23 cellular contexts compared by ENCODE assay signal in the genomic region with DNA sequence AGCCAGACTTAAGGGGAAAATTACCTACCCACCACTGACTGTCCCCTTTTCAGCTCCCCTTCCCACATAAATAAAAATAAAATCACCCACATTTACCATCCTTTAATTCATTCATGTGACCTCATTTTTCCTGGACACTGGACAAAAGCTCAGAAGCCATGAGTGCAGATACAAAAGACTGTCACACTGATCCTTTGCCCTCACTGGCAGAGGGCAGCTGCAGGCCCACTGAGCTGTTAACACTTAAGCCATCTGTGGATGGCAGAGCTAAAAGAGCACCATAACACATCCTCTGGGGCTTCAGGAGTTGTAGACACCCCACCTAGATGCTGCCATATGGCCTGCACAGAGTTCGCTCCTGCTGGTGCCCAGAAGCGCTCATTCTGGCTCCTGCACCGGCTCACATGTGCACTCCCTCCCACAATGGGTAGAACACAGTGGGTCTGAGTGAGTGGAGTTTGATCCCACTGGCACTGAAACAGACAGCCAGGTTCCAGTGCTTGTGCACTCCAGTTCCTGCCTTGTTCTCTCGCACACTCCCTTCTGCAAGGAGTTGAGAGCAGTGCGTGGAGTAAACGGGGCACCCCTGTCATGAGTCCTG. TPM values are rescaled to one million over a fixed set of nuclear protein-coding genes. Genes with fewer than 3 reads are reported as not detected.
DNase-seq lines count a peak whose midpoint lies in the region; ATAC-seq, FAIRE-seq and TF ChIP-seq lines count a peak whose summit lies in the region.
"Had no signal": no experiment of that assay in that cellular context is flagged by ENCODE, and none has a peak within 500 bp of the region (broad histone marks: within the 10 kb centered on the region; RNA-seq: fewer than 3 reads in every experiment).

No MANE protein-coding gene starts in this region.

- H3K79me1 ChIP-seq in H9 (ENCODE audit: insufficient read depth, low read depth, low read length, poor library complexity, severe bottlenecking) = no peaks in the 10 kb centered on the region

- H3K27me3 ChIP-seq in small intestine (ENCODE audit: control insufficient read depth in 2 of 2, insufficient read depth in 2 of 2, low read length in 2 of 2) (no peaks in the 10 kb centered on the region), H9 (ENCODE audit: insufficient read depth, low read length) (no peaks in the 10 kb centered on the region; the same call in 1 of the 2 replicates)
- H3K27me3 ChIP-seq: BLaER1, colonic mucosa, stomach had no signal

- H3T11ph ChIP-seq in H9 (ENCODE audit: low read length) = no peak overlapping the region

- no peak overlapping the region for H4K91ac ChIP-seq in H9 (ENCODE audit: insufficient read length, low read depth, low read length)

- H3K9me3 ChIP-seq in small intestine (ENCODE audit: control insufficient read depth, low read depth) (no peaks in the 10 kb centered on the region), H9 (ENCODE audit: control insufficient read depth, low read depth, low read length) (no peaks in the 10 kb centered on the region), OCI-LY7 (ENCODE audit: low read length) (no peaks in the 10 kb centered on the region)
- H3K9me3 ChIP-seq: A549, colonic mucosa, stomach had no signal

- H3K79me2 ChIP-seq in H9 (ENCODE audit: insufficient read depth, low read length) (peaks cover under 1% of the 10 kb centered on the region; the same call in 1 of the 2 replicates), OCI-LY7 (ENCODE audit: insufficient read depth, low read depth, low read length) (no peaks in the 10 kb centered on the region)

- DNase-seq in activated CD4-positive, alpha-beta memory T cell treated with anti-CD3 and anti-CD28 coated beads, Interleukin-2, amount 10 ng/mL, durations not matched to agents 7 days and 5 days = no peak
- DNase-seq in activated CD4-positive, alpha-beta memory T cell treated with anti-CD3 and anti-CD28 coated beads for 36 hours = no peak
- DNase-seq in NCI-H524 (lab: John Stamatoyannopoulos, UW) = peak; percentile 93 to 97
- DNase-seq in globus pallidus (ENCODE audit: low spot score) = peak; percentile 58
- peak; percentile 63 for DNase-seq in small intestine
- DNase-seq in H9 = no peak
- no peak for DNase-seq in OCI-LY7 (ENCODE audit: low spot score)
- DNase-seq: activated CD4-positive, alpha-beta T cell treated with anti-CD3 and anti-CD28 coated beads, Interleukin-2, amount 50 U/mL, for 1 hour; activated naive CD4-positive, alpha-beta T cell treated with anti-CD3 and anti-CD28 coated beads, Interleukin-2, amount 50 U/mL, for 16 hours; activated T-cell treated with anti-CD3 and anti-CD28 coated beads, Interleukin-2, amount 50 U/mL, for 24 hours; colonic mucosa; EL; left colon; NCI-H1105; NCI-H2107; NCI-H526; SHP77; stomach had no signal

- H2BK5ac ChIP-seq in H9 (ENCODE audit: insufficient read length, low read length) = no peak overlapping the region

- no peaks in the 10 kb centered on the region for H3K9me2 ChIP-seq in OCI-LY7 (ENCODE audit: insufficient read depth, low read length)

- no peak overlapping the region for H2BK15ac ChIP-seq in H9 (ENCODE audit: low read depth, low read length)

- no peaks in the 10 kb centered on the region for H3K27me3 Mint-ChIP-seq in activated CD4-positive, alpha-beta memory T cell treated with anti-CD3 and anti-CD28 coated beads, Interleukin-2, amount 10 ng/mL, durations not matched to agents 7 days and 5 days
- no peaks in the 10 kb centered on the region for H3K27me3 Mint-ChIP-seq in activated CD4-positive, alpha-beta memory T cell treated with anti-CD3 and anti-CD28 coated beads for 36 hours
- no peaks in the 10 kb centered on the region for H3K27me3 Mint-ChIP-seq in H9 (ENCODE audit: low read depth)
- H3K27me3 Mint-ChIP-seq: activated T-cell treated with anti-CD3 and anti-CD28 coated beads, Interleukin-2, amount 50 U/mL, for 24 hours had no signal

- ATAC-seq in GM18519 (IDR thresholded peaks at IDR 0.05; ENCODE audit: low FRiP score, unreplicated experiment) = no peak
- ATAC-seq: left colon had no signal

- H3K36me3 Mint-ChIP-seq in activated CD4-positive, alpha-beta memory T cell treated with anti-CD3 and anti-CD28 coated beads, Interleukin-2, amount 10 ng/mL, durations not matched to agents 7 days and 5 days (ENCODE audit: low read depth) = peaks cover 6% of the 10 kb centered on the region
- peaks cover 8% of the 10 kb centered on the region for H3K36me3 Mint-ChIP-seq in activated CD4-positive, alpha-beta memory T cell treated with anti-CD3 and anti-CD28 coated beads for 36 hours
- H3K36me3 Mint-ChIP-seq in H9 (ENCODE audit: insufficient read depth in 1 of 3, low read depth in 3 of 3) = peaks cover 6 to 19% (median 17%) of the 10 kb centered on the region in 3 experiments; a peak in 6 of 7 replicates

- H2AFZ ChIP-seq in H9 (ENCODE audit: low read length) (no peak overlapping the region), OCI-LY7 (ENCODE audit: low read length) (no peak overlapping the region)

- peak overlapping the region; percentile 5 for H3K27ac Mint-ChIP-seq in activated CD4-positive, alpha-beta memory T cell treated with anti-CD3 and anti-CD28 coated beads, Interleukin-2, amount 10 ng/mL, durations not matched to agents 7 days and 5 days
- no peak overlapping the region for H3K27ac Mint-ChIP-seq in activated CD4-positive, alpha-beta memory T cell treated with anti-CD3 and anti-CD28 coated beads for 36 hours
- peak overlapping the region in 1 of 3 experiments; percentile 61; a peak in 1 of 7 replicates for H3K27ac Mint-ChIP-seq in H9

- no peak overlapping the region for H3K9ac ChIP-seq in H9 (ENCODE audit: extremely low read depth, insufficient read length, low read length)
- H3K9ac ChIP-seq: BLaER1 had no signal

- no peak overlapping the region for H3K56ac ChIP-seq in H9 (ENCODE audit: insufficient read length, low read depth, low read length)

- no peak for TF ChIP-seq CTCF in H9 (conservative IDR thresholded peaks at IDR 0.05)
- no peak for TF ChIP-seq CTCF in OCI-LY7 (conservative IDR thresholded peaks at IDR 0.05; ENCODE audit: low read length)

- no peak overlapping the region for H3K4me3 ChIP-seq in small intestine (ENCODE audit: low read depth in 1 of 2, low read length in 2 of 2)
- no peak overlapping the region for H3K4me3 ChIP-seq in OCI-LY7 (ENCODE audit: low read depth, low read length, poor library complexity, severe bottlenecking)
- H3K4me3 ChIP-seq: A549, BLaER1, colonic mucosa, stomach had no signal

- H3K23ac ChIP-seq in H9 (ENCODE audit: insufficient read length, low read depth, low read length) = no peak overlapping the region

- H3K4me2 ChIP-seq in H9 (ENCODE audit: insufficient read depth, insufficient read length, low read length) (no peak overlapping the region), OCI-LY7 (ENCODE audit: low read length) (no peak overlapping the region)
- H3K4me2 ChIP-seq: A549, BLaER1 had no signal

- no peak overlapping the region for H3K18ac ChIP-seq in H9 (ENCODE audit: insufficient read length, low read depth, low read length)

- H3K4ac ChIP-seq in H9 (ENCODE audit: low read depth, low read length) = no peak overlapping the region

- CTCF ChIA-PET in activated CD4-positive, alpha-beta memory T cell treated with anti-CD3 and anti-CD28 coated beads, Interleukin-2, amount 10 ng/mL, durations not matched to agents 7 days and 5 days (lab: Charles Lee) = interaction anchor here (0.9 to 1.2 kb wide), 5 partner anchors 20 to 114 kb away, joined by 3 to 5 read pairs (median 4); no protein-coding TSS in a partner anchor
- CTCF ChIA-PET in activated CD4-positive, alpha-beta memory T cell treated with anti-CD3 and anti-CD28 coated beads for 36 hours (lab: Charles Lee) = interaction anchor here (0.6 to 2.9 kb wide), 5 partner anchors 9 to 244 kb away, joined by 3 to 11 read pairs (median 4); no protein-coding TSS in a partner anchor
- CTCF ChIA-PET in OCI-LY7 (lab: Charles Lee; ENCODE audit: unreplicated experiment) = no interaction called here

- no peaks in the 10 kb centered on the region for H4K20me1 ChIP-seq in H9 (ENCODE audit: control insufficient read depth, insufficient read depth, insufficient read length)
- H4K20me1 ChIP-seq in OCI-LY7 (ENCODE audit: insufficient read depth, low read length) = no peaks in the 10 kb centered on the region

- intact Hi-C loops in activated CD4-positive, alpha-beta memory T cell treated with anti-CD3 and anti-CD28 coated beads for 36 hours (cut with micrococcal nuclease) = no loop called here
- intact Hi-C loops in OCI-LY7 (cut with micrococcal nuclease; ENCODE audit: unreplicated experiment) = no loop called here

- WGBS in small intestine, 3 donors = 40 to 88% (median 66%) methylated on average over 6 of the region's 6 CpGs
- no CpG with 5 or more reads among the region's 6 CpGs for WGBS in H9 (ENCODE audit: extremely low coverage, insufficient read length, low lambda C conversion rate)

- H3K27ac ChIP-seq in small intestine (ENCODE audit: low read depth in 1 of 2, low read length in 1 of 2) (no peak overlapping the region), H9 (ENCODE audit: insufficient read length, low read depth, low read length) (no peak overlapping the region), OCI-LY7 (ENCODE audit: low read depth, low read length, poor library complexity, severe bottlenecking) (no peak overlapping the region)
- H3K27ac ChIP-seq: BLaER1, colonic mucosa, stomach had no signal

- no TSS peak for BruUV-seq in OCI-LY7 (replicated peaks; lab: Mats Ljungman, UMichigan)

- H3K23me2 ChIP-seq in H9 (ENCODE audit: insufficient read length, low read depth, low read length, poor library complexity, severe bottlenecking) = no peaks in the 10 kb centered on the region

- no peak overlapping the region for H3K14ac ChIP-seq in H9 (ENCODE audit: insufficient read depth, low read length)

- no peak overlapping the region for H2BK120ac ChIP-seq in H9 (ENCODE audit: low read depth, low read length, poor library complexity, severe bottlenecking)

- H3K36me3 ChIP-seq in small intestine (ENCODE audit: control insufficient read depth in 2 of 2, insufficient read depth in 2 of 2, low read length in 2 of 2) (no peaks in the 10 kb centered on the region), OCI-LY7 (ENCODE audit: insufficient read depth, low read length) (peaks cover 43% of the 10 kb centered on the region)
- H3K36me3 ChIP-seq: colonic mucosa had no signal

- H3K4me1 Mint-ChIP-seq in activated CD4-positive, alpha-beta memory T cell treated with anti-CD3 and anti-CD28 coated beads, Interleukin-2, amount 10 ng/mL, durations not matched to agents 7 days and 5 days = peaks cover 40% of the 10 kb centered on the region
- peaks cover 19% of the 10 kb centered on the region for H3K4me1 Mint-ChIP-seq in activated CD4-positive, alpha-beta memory T cell treated with anti-CD3 and anti-CD28 coated beads for 36 hours (ENCODE audit: low read depth)
- H3K4me1 Mint-ChIP-seq in H9 = no peaks in the 10 kb centered on the region

- H4K8ac ChIP-seq in H9 (replicated peaks; ENCODE audit: insufficient read length, low read depth, low read length) = no peak overlapping the region

- H3K4me1 ChIP-seq in small intestine (ENCODE audit: control insufficient read depth in 2 of 2, insufficient read depth in 1 of 2, low read depth in 1 of 2, low read length in 1 of 2) (peaks cover 2 to 8% of the 10 kb centered on the region in 2 donors), H9 (ENCODE audit: insufficient read depth, low read length) (no peaks in the 10 kb centered on the region), OCI-LY7 (ENCODE audit: insufficient read depth, low read length, poor library complexity, severe bottlenecking) (no peaks in the 10 kb centered on the region)
- H3K4me1 ChIP-seq: colonic mucosa had no signal

- H2BK12ac ChIP-seq in H9 (ENCODE audit: insufficient read length, low read depth, low read length) = no peak overlapping the region

- H3K9me3 Mint-ChIP-seq in activated CD4-positive, alpha-beta memory T cell treated with anti-CD3 and anti-CD28 coated beads, Interleukin-2, amount 10 ng/mL, durations not matched to agents 7 days and 5 days = no peaks in the 10 kb centered on the region
- H3K9me3 Mint-ChIP-seq in activated CD4-positive, alpha-beta memory T cell treated with anti-CD3 and anti-CD28 coated beads for 36 hours = no peaks in the 10 kb centered on the region
- no peaks in the 10 kb centered on the region for H3K9me3 Mint-ChIP-seq in H9
- H3K9me3 Mint-ChIP-seq: activated T-cell treated with anti-CD3 and anti-CD28 coated beads, Interleukin-2, amount 50 U/mL, for 24 hours had no signal

- no peak overlapping the region for H3K4me3 Mint-ChIP-seq in activated CD4-positive, alpha-beta memory T cell treated with anti-CD3 and anti-CD28 coated beads, Interleukin-2, amount 10 ng/mL, durations not matched to agents 7 days and 5 days
- no peak overlapping the region for H3K4me3 Mint-ChIP-seq in activated CD4-positive, alpha-beta memory T cell treated with anti-CD3 and anti-CD28 coated beads for 36 hours
- H3K4me3 Mint-ChIP-seq in H9 = no peak overlapping the region
- H3K4me3 Mint-ChIP-seq: activated T-cell treated with anti-CD3 and anti-CD28 coated beads, Interleukin-2, amount 50 U/mL, for 24 hours had no signal

- no peak overlapping the region for H2BK20ac ChIP-seq in H9 (ENCODE audit: low read depth, low read length, poor library complexity, severe bottlenecking)

- H4K5ac ChIP-seq in H9 (ENCODE audit: insufficient read length, low read depth, low read length) = no peak overlapping the region

- no peak for FAIRE-seq in small intestine (lab: Jason Lieb, UNC)
- FAIRE-seq: A549, endometrium, urothelium cell line had no signal

- no peak overlapping the region for H2AK5ac ChIP-seq in H9 (ENCODE audit: insufficient read length, low read length)

- POLR2A ChIA-PET in activated CD4-positive, alpha-beta memory T cell treated with anti-CD3 and anti-CD28 coated beads, Interleukin-2, amount 10 ng/mL, durations not matched to agents 7 days and 5 days (lab: Charles Lee) = interaction anchor here (0.7 kb wide), 1 partner anchor 35 kb away, joined by 3 read pairs; no protein-coding TSS in a partner anchor
- POLR2A ChIA-PET in activated CD4-positive, alpha-beta memory T cell treated with anti-CD3 and anti-CD28 coated beads for 36 hours (lab: Charles Lee) = no interaction called here
- POLR2A ChIA-PET in OCI-LY7 (lab: Charles Lee) = no interaction called here

RNA-seq across cellular contexts. Expression of a gene that starts 38.8 kb away (rescaled TPM):
- 10 to 100 TPM; 36.3 to 39.6 TPM for total RNA-seq in activated CD4-positive, alpha-beta memory T cell treated with anti-CD3 and anti-CD28 coated beads, Interleukin-2, amount 10 ng/mL, durations not matched to agents 7 days and 5 days
- total RNA-seq in activated CD4-positive, alpha-beta memory T cell treated with anti-CD3 and anti-CD28 coated beads for 36 hours = 10 to 100 TPM; 36.8 to 39.9 TPM
- polyA plus RNA-seq in small intestine = 10 to 100 TPM; 13.5 to 25.5 (median 16.9) TPM
- total RNA-seq in H9 (2021) (56.6 and 60.5 TPM in 2 replicates), OCI-LY7 (2022) (43.5 and 51.4 TPM in 2 replicates)
- total RNA-seq in OCI-LY7 (2014; rRNA removed; shearing (Covaris generic)) = 13.4 and 15.1 TPM in 2 replicates

RNA-seq across cellular contexts. Expression of a gene that starts 41.4 kb away (rescaled TPM):
- total RNA-seq in activated CD4-positive, alpha-beta memory T cell treated with anti-CD3 and anti-CD28 coated beads, Interleukin-2, amount 10 ng/mL, durations not matched to agents 7 days and 5 days = 100 to 1,000 TPM; 133 to 136 TPM
- 100 to 1,000 TPM; 118 to 124 TPM for total RNA-seq in activated CD4-positive, alpha-beta memory T cell treated with anti-CD3 and anti-CD28 coated beads for 36 hours
- polyA plus RNA-seq in small intestine = 10 to 100 TPM; 47.8 to 84.5 (median 73.2) TPM
- total RNA-seq in H9 (2021) (40.8 and 41.0 TPM in 2 replicates), OCI-LY7 (2022) (87.4 and 109 TPM in 2 replicates)
- total RNA-seq in OCI-LY7 (2014; rRNA removed; shearing (Covaris generic)) = 85.1 and 86.5 TPM in 2 replicates

Comparison
In these comparisons a context has a peak if more than half of its experiments do, and no peak if none do; other contexts are left out.
1. DNase-seq: peak in NCI-H524 (2 of 2), globus pallidus (single experiment) and small intestine (single experiment); none in activated CD4-positive, alpha-beta memory T cell treated with anti-CD3 and anti-CD28 coated beads, Interleukin-2, amount 10 ng/mL, durations not matched to agents 7 days and 5 days (single experiment), activated CD4-positive, alpha-beta memory T cell treated with anti-CD3 and anti-CD28 coated beads for 36 hours (single experiment), H9 (single experiment) and OCI-LY7 (single experiment).